ENCODE assay signal across 20 cellular contexts in genomic region chr12:21604245-21605101, GRCh38. TPM values are rescaled to one million over a fixed set of nuclear protein-coding genes. Genes with fewer than 3 reads are reported as not detected.
DNase-seq lines count a peak whose midpoint lies in the region; ATAC-seq, FAIRE-seq and TF ChIP-seq lines count a peak whose summit lies in the region.
"Had no signal": no experiment of that assay in that cellular context is flagged by ENCODE, and none has a peak within 500 bp of the region (broad histone marks: within the 10 kb centered on the region; RNA-seq: fewer than 3 reads in every experiment).

Gene GYS2, minus strand, starts transcription at chr12:21604847. Its CDS starts 255 bp downstream, at chr12:21604592.

- peak within 1 kb of the TSS in 2 of 4 donors; percentile 11 to 20 for H3K4me3 ChIP-seq in esophagus squamous epithelium
- peak within 1 kb of the TSS; percentile 31 to 67 (median 55) for H3K4me3 ChIP-seq in right lobe of liver
- peak within 1 kb of the TSS in 3 of 5 donors; percentile 12 to 35 (median 34) for H3K4me3 ChIP-seq in subcutaneous abdominal adipose tissue (ENCODE audit: low read depth in 1 of 5, low read length in 5 of 5)

- TF ChIP-seq POLR2A in esophagus squamous epithelium (IDR thresholded peaks at IDR 0.05) (no peak), right lobe of liver (IDR thresholded peaks at IDR 0.05) (peak; percentile 77), GM12892 (IDR thresholded peaks at IDR 0.05; ENCODE audit: low read depth, low read length) (no peak)

- H3K27ac ChIP-seq in esophagus squamous epithelium (peak within 1 kb of the TSS in 3 of 4 donors; percentile 25 to 47 (median 36)), right lobe of liver (peak within 1 kb of the TSS; percentile 73 to 97 (median 93)), subcutaneous abdominal adipose tissue (ENCODE audit: low read depth, low read length) (peak within 1 kb of the TSS; percentile 63)
- H3K27ac ChIP-seq: KMS-11 had no signal

- TF ChIP-seq CTCF in WTC11 (IDR thresholded peaks at IDR 0.05): no peak
- TF ChIP-seq CTCF in esophagus squamous epithelium (IDR thresholded peaks at IDR 0.05): no peak
- no peak for TF ChIP-seq CTCF in right lobe of liver (IDR thresholded peaks at IDR 0.05)
- TF ChIP-seq CTCF in D721Med (IDR thresholded peaks at IDR 0.05; ENCODE audit: insufficient read depth, missing control alignments): no peak

- POLR2A ChIA-PET in WTC11 (lab: Charles Lee): no interaction called here

- H3K27me3 Mint-ChIP-seq in WTC11 (ENCODE audit: low read depth): 0 out of 2 replicates have a peak, but pooled peaks cover 3% of the 10 kb centered on the region
- H3K27me3 Mint-ChIP-seq: IgD-negative memory B cell had no signal

- H3K36me3 Mint-ChIP-seq in WTC11: no peaks in the 10 kb centered on the region
- H3K36me3 Mint-ChIP-seq: IgD-negative memory B cell had no signal

- H3K27me3 ChIP-seq in esophagus squamous epithelium: no peaks in the 10 kb centered on the region
- H3K27me3 ChIP-seq in right lobe of liver: no peaks in the 10 kb centered on the region
- H3K27me3 ChIP-seq in subcutaneous abdominal adipose tissue (ENCODE audit: control insufficient read depth in 5 of 5, insufficient read depth in 4 of 5, low read length in 5 of 5): no peaks in the 10 kb centered on the region

- no peak for DNase-seq in WTC11 (ENCODE audit: low spot score)
- no peak for DNase-seq in esophagus squamous epithelium (lab: John Stamatoyannopoulos, UW)
- DNase-seq in right lobe of liver: peak in 1 of 3 donors; percentile 69
- DNase-seq in D721Med (ENCODE audit: insufficient read length, low spot score): no peak
- no peak for DNase-seq in GM12892 (ENCODE audit: insufficient read length)
- DNase-seq: MM.1S, NCI-H2029, NCI-H69, RPMI8226, SHP77 had no signal

- no peaks in the 10 kb centered on the region for H3K9me3 Mint-ChIP-seq in WTC11
- H3K9me3 Mint-ChIP-seq: IgD-negative memory B cell had no signal

- H3K4me1 Mint-ChIP-seq in WTC11: peaks cover 15% of the 10 kb centered on the region

- WGBS in esophagus squamous epithelium, 2 donors: 53 to 69% methylated on average over 7 of the region's 7 CpGs
- 9% methylated on average over 7 of the region's 7 CpGs for WGBS in right lobe of liver (ENCODE audit: insufficient coverage, low coverage, low lambda C conversion rate, missing lambda C conversion rate)

- ATAC-seq in WTC11: peak; percentile 72
- peak; percentile 84 to 94 (median 90) for ATAC-seq in right lobe of liver
- no peak for ATAC-seq in HG03159 (IDR thresholded peaks at IDR 0.05; ENCODE audit: unreplicated experiment)
- ATAC-seq: HCT116 had no signal

- no peaks in the 10 kb centered on the region for H3K4me1 ChIP-seq in esophagus squamous epithelium
- H3K4me1 ChIP-seq in right lobe of liver: peaks cover 0 to 24% (median 5%) of the 10 kb centered on the region in 4 donors
- peaks cover 0 to 23% (median 3%) of the 10 kb centered on the region in 5 donors for H3K4me1 ChIP-seq in subcutaneous abdominal adipose tissue (ENCODE audit: control insufficient read depth in 5 of 5, insufficient read depth in 5 of 5, low read length in 5 of 5)

- H3K36me3 ChIP-seq in esophagus squamous epithelium (no peaks in the 10 kb centered on the region), right lobe of liver (no peaks in the 10 kb centered on the region), subcutaneous abdominal adipose tissue (ENCODE audit: control insufficient read depth in 5 of 5, insufficient read depth in 5 of 5, low read length in 5 of 5) (no peaks in the 10 kb centered on the region)

- no peak within 1 kb of the TSS for H3K4me3 Mint-ChIP-seq in WTC11
- H3K4me3 Mint-ChIP-seq: IgD-negative memory B cell had no signal

- FAIRE-seq in D721Med (lab: Jason Lieb, UNC): no peak
- no peak for FAIRE-seq in GM12892 (lab: Jason Lieb, UNC)

- intact Hi-C loops in esophagus squamous epithelium (cut with DNase I): no loop called here
- intact Hi-C loops in right lobe of liver (cut with DNase I): no loop called here

- H3K9me3 ChIP-seq in esophagus squamous epithelium: no peaks in the 10 kb centered on the region
- H3K9me3 ChIP-seq in right lobe of liver: no peaks in the 10 kb centered on the region
- no peaks in the 10 kb centered on the region for H3K9me3 ChIP-seq in subcutaneous abdominal adipose tissue (ENCODE audit: control insufficient read depth in 5 of 5, low read length in 5 of 5)

- no peak within 1 kb of the TSS for H3K9ac ChIP-seq in subcutaneous abdominal adipose tissue (ENCODE audit: low read length in 5 of 5)
- H3K9ac ChIP-seq: KMS-11 had no signal

- CTCF ChIA-PET in WTC11 (lab: Charles Lee): interaction anchor here (1.2 kb wide), 1 partner anchor 9 kb away, joined by 4 read pairs; no protein-coding TSS in a partner anchor

- no peak within 1 kb of the TSS for H3K27ac Mint-ChIP-seq in WTC11

TF ChIP-seq in WTC11, 78 proteins besides CTCF, POLR2A, EP300 and RAD21 (continues in another document):
- TF ChIP-seq, protein P1, sequence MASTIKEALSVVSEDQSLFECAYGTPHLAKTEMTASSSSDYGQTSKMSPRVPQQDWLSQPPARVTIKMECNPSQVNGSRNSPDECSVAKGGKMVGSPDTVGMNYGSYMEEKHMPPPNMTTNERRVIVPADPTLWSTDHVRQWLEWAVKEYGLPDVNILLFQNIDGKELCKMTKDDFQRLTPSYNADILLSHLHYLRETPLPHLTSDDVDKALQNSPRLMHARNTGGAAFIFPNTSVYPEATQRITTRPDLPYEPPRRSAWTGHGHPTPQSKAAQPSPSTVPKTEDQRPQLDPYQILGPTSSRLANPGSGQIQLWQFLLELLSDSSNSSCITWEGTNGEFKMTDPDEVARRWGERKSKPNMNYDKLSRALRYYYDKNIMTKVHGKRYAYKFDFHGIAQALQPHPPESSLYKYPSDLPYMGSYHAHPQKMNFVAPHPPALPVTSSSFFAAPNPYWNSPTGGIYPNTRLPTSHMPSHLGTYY (CRISPR knock-in tag; IDR thresholded peaks at IDR 0.05): no peak
- TF ChIP-seq USF2 (CRISPR knock-in tag; IDR thresholded peaks at IDR 0.05) (no peak), GABPB1 (CRISPR knock-in tag; IDR thresholded peaks at IDR 0.05) (no peak), ZBTB21 (CRISPR knock-in tag; IDR thresholded peaks at IDR 0.05; ENCODE audit: borderline replicate concordance) (no peak), AFF4 (CRISPR knock-in tag; IDR thresholded peaks at IDR 0.05; ENCODE audit: borderline replicate concordance) (no peak), NFATC4 (CRISPR knock-in tag; IDR thresholded peaks at IDR 0.05) (no peak), E2F1 (CRISPR knock-in tag; IDR thresholded peaks at IDR 0.05) (no peak), GTF2I (CRISPR knock-in tag; conservative IDR thresholded peaks at IDR 0.05) (no peak), ZNF263 (CRISPR knock-in tag; IDR thresholded peaks at IDR 0.05; ENCODE audit: low read depth) (no peak), ZNF138 (CRISPR knock-in tag; conservative IDR thresholded peaks at IDR 0.05) (no peak)
- TF ChIP-seq, protein P2, sequence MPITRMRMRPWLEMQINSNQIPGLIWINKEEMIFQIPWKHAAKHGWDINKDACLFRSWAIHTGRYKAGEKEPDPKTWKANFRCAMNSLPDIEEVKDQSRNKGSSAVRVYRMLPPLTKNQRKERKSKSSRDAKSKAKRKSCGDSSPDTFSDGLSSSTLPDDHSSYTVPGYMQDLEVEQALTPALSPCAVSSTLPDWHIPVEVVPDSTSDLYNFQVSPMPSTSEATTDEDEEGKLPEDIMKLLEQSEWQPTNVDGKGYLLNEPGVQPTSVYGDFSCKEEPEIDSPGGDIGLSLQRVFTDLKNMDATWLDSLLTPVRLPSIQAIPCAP (CRISPR knock-in tag; IDR thresholded peaks at IDR 0.05): no peak

RNA-seq across cellular contexts. Expression of gene GYS2, which starts in this region (rescaled TPM):
- not detected in 3 replicates for total RNA-seq in WTC11 (2021)
- 10 to 100 TPM in 1 of 4 donors, 1 to 10 TPM in 2, under 1 TPM in 1; 0.29 to 12.9 (median 3.2) TPM for total RNA-seq in esophagus squamous epithelium
- 10 to 100 TPM; 28.4 to 72.4 (median 47.1) TPM for total RNA-seq in right lobe of liver
- polyA plus RNA-seq in GM12892 (2012; ENCODE audit: missing spikeins): not detected
- total RNA-seq: A172, H4, NCI-H460, SK-MEL-5 had no signal
- polyA plus RNA-seq: BJ, IgD-negative memory B cell had no signal

Comparison
In these comparisons a context has a peak if more than half of its experiments do, and no peak if none do; other contexts are left out.
1. Peak in ATAC-seq in WTC11; RNA of the gene not detected or under 1 TPM.
2. H3K27ac ChIP-seq: peak in every context shown above with its lines; median percentile 93 in right lobe of liver; 63 in subcutaneous abdominal adipose tissue; 36 in esophagus squamous epithelium.